8 cellular contexts compared by ENCODE assay signal in genomic region chr2:182240862-182241371, GRCh38.
A peak's percentile ranks its signal among the peaks of the same experiment; 100 is the strongest.
DNase-seq lines count a peak whose midpoint lies in the region; ATAC-seq, FAIRE-seq and TF ChIP-seq lines count a peak whose summit lies in the region.

No MANE protein-coding gene starts in this region.

- peak; percentile 32 for TF ChIP-seq CTCF in AG09319 (IDR thresholded peaks at IDR 0.05; ENCODE audit: low read depth, low read length)
- peak; percentile 51 for TF ChIP-seq CTCF in WERI-Rb-1 (IDR thresholded peaks at IDR 0.05; ENCODE audit: low read depth, low read length)
- no peak for TF ChIP-seq CTCF in CD8-positive, alpha-beta T cell (IDR thresholded peaks at IDR 0.05)

- POLR2A ChIA-PET in HEK293T (lab: Yijun Ruan, JAX) = no interaction called here
- POLR2A ChIA-PET in CD8-positive, alpha-beta T cell (lab: Charles Lee) = interaction anchor here (0.6 kb wide), 1 partner anchor 15 kb away, joined by 3 read pairs; no protein-coding TSS in a partner anchor

- H3K9me3 ChIP-seq in WERI-Rb-1 (ENCODE audit: severe bottlenecking) = no peaks in the 10 kb centered on the region
- no peaks in the 10 kb centered on the region for H3K9me3 ChIP-seq in CD8-positive, alpha-beta T cell (ENCODE audit: low read length)

- intact Hi-C loops in left cardiac atrium (cut with DNase I) = loop anchor here in 1 of 2 donors (5.0 kb wide), 1 partner anchor 411 kb away; no protein-coding TSS in a partner anchor
- intact Hi-C loops in CD8-positive, alpha-beta T cell (cut with DNase I, micrococcal nuclease) = loop anchor here in 1 of 2 experiments (2.0 kb wide), 1 partner anchor 738 kb away; no protein-coding TSS in a partner anchor

- no peak for DNase-seq in AG09319 (ENCODE audit: extremely low read depth, low read depth)
- peak; percentile 14 for DNase-seq in GM12892 (ENCODE audit: insufficient read length)
- DNase-seq in HEK293T (ENCODE audit: extremely low spot score) = peak; percentile 45
- peak; percentile 20 to 48 for DNase-seq in Kasumi-1 (lab: John Stamatoyannopoulos, UW)
- peak; percentile 41 for DNase-seq in WERI-Rb-1
- peak; percentile 27 for DNase-seq in left cardiac atrium
- no peak for DNase-seq in stimulated activated effector memory CD8-positive, alpha-beta T cell treated with anti-CD3 and anti-CD28 coated beads, Interleukin-12 subunit alpha, Interleukin-12 subunit beta, amount 100 ng/mL, for 72 hours (ENCODE audit: low spot score in 2 of 2)
- no peak for DNase-seq in CD8-positive, alpha-beta T cell

- no peaks in the 10 kb centered on the region for H3K27me3 ChIP-seq in WERI-Rb-1 (ENCODE audit: insufficient read depth, low read depth, severe bottlenecking)
- H3K27me3 ChIP-seq in CD8-positive, alpha-beta T cell (ENCODE audit: insufficient read depth, low read length) = no peaks in the 10 kb centered on the region

- peak; percentile 88 for FAIRE-seq in GM12892 (lab: Jason Lieb, UNC)

- no peak overlapping the region for H3K4me3 Mint-ChIP-seq in stimulated activated effector memory CD8-positive, alpha-beta T cell treated with anti-CD3 and anti-CD28 coated beads, Interleukin-12 subunit alpha, Interleukin-12 subunit beta, amount 100 ng/mL, for 72 hours
- no peak overlapping the region for H3K4me3 Mint-ChIP-seq in CD8-positive, alpha-beta T cell

- H3K36me3 Mint-ChIP-seq in stimulated activated effector memory CD8-positive, alpha-beta T cell treated with anti-CD3 and anti-CD28 coated beads, Interleukin-12 subunit alpha, Interleukin-12 subunit beta, amount 100 ng/mL, for 72 hours = no peaks in the 10 kb centered on the region
- no peaks in the 10 kb centered on the region for H3K36me3 Mint-ChIP-seq in CD8-positive, alpha-beta T cell

- H3K4me1 ChIP-seq in CD8-positive, alpha-beta T cell (ENCODE audit: insufficient read depth, low read length) = no peaks in the 10 kb centered on the region

- CTCF ChIA-PET in HEK293T (lab: Yijun Ruan, JAX) = interaction anchor here (0.6 to 1.8 kb wide), 6 partner anchors 11 to 408 kb away, joined by 3 to 6 read pairs (median 4); no protein-coding TSS in a partner anchor
- CTCF ChIA-PET in CD8-positive, alpha-beta T cell (lab: Charles Lee) = interaction anchor here (0.7 to 1.6 kb wide), 5 partner anchors 8 to 739 kb away, joined by 3 to 4 read pairs (median 3); no protein-coding TSS in a partner anchor

- H3K4me1 Mint-ChIP-seq in stimulated activated effector memory CD8-positive, alpha-beta T cell treated with anti-CD3 and anti-CD28 coated beads, Interleukin-12 subunit alpha, Interleukin-12 subunit beta, amount 100 ng/mL, for 72 hours = no peaks in the 10 kb centered on the region
- no peaks in the 10 kb centered on the region for H3K4me1 Mint-ChIP-seq in CD8-positive, alpha-beta T cell (ENCODE audit: low read depth)

- H3K27ac Mint-ChIP-seq in stimulated activated effector memory CD8-positive, alpha-beta T cell treated with anti-CD3 and anti-CD28 coated beads, Interleukin-12 subunit alpha, Interleukin-12 subunit beta, amount 100 ng/mL, for 72 hours = no peak overlapping the region
- H3K27ac Mint-ChIP-seq in CD8-positive, alpha-beta T cell = no peak overlapping the region

- H3K27ac ChIP-seq in WERI-Rb-1 = no peak overlapping the region
- no peak overlapping the region for H3K27ac ChIP-seq in CD8-positive, alpha-beta T cell (ENCODE audit: low read depth, low read length)

- H3K9me3 Mint-ChIP-seq in stimulated activated effector memory CD8-positive, alpha-beta T cell treated with anti-CD3 and anti-CD28 coated beads, Interleukin-12 subunit alpha, Interleukin-12 subunit beta, amount 100 ng/mL, for 72 hours = no peaks in the 10 kb centered on the region
- H3K9me3 Mint-ChIP-seq in CD8-positive, alpha-beta T cell = no peaks in the 10 kb centered on the region

- H3K4me3 ChIP-seq in WERI-Rb-1 (ENCODE audit: low read depth, low read length) = no peak overlapping the region
- no peak overlapping the region for H3K4me3 ChIP-seq in CD8-positive, alpha-beta T cell (ENCODE audit: low read depth, low read length)

- no peak for TF ChIP-seq POLR2A in GM12892 (IDR thresholded peaks at IDR 0.05; ENCODE audit: low read depth, low read length)

- H3K27me3 Mint-ChIP-seq in CD8-positive, alpha-beta T cell (ENCODE audit: low read depth) = peaks cover 2% of the 10 kb centered on the region

- H3K36me3 ChIP-seq in WERI-Rb-1 = no peaks in the 10 kb centered on the region
- no peaks in the 10 kb centered on the region for H3K36me3 ChIP-seq in CD8-positive, alpha-beta T cell (ENCODE audit: insufficient read depth, low read length)

- ATAC-seq in left cardiac atrium = peak in 1 of 2 donors; percentile 57
- peak; percentile 47 for ATAC-seq in stimulated activated effector memory CD8-positive, alpha-beta T cell treated with anti-CD3 and anti-CD28 coated beads, Interleukin-12 subunit alpha, Interleukin-12 subunit beta, amount 100 ng/mL, for 72 hours
- ATAC-seq in CD8-positive, alpha-beta T cell = no peak

TF ChIP-seq in HEK293T, 16 proteins besides CTCF, POLR2A, EP300 and RAD21:
- TF ChIP-seq ARNT (IDR thresholded peaks at IDR 0.05) = no peak
- no peak for TF ChIP-seq FOXM1 (IDR thresholded peaks at IDR 0.05; ENCODE audit: borderline replicate concordance)
- TF ChIP-seq LEF1 (IDR thresholded peaks at IDR 0.05; ENCODE audit: borderline replicate concordance) = no peak
- no peak for TF ChIP-seq L3MBTL2 (conservative IDR thresholded peaks at IDR 0.05)
- TF ChIP-seq SUZ12 (IDR thresholded peaks at IDR 0.05) = no peak
- TF ChIP-seq BHLHE40 (IDR thresholded peaks at IDR 0.05; ENCODE audit: borderline replicate concordance) = no peak
- TF ChIP-seq TARDBP (IDR thresholded peaks at IDR 0.05) = no peak
- no peak for TF ChIP-seq SP1 (IDR thresholded peaks at IDR 0.05)
- no peak for TF ChIP-seq FOXA1 (IDR thresholded peaks at IDR 0.05)
- TF ChIP-seq CTBP1 (IDR thresholded peaks at IDR 0.05; ENCODE audit: borderline replicate concordance) = no peak
- no peak for TF ChIP-seq ELF4 (IDR thresholded peaks at IDR 0.05)
- TF ChIP-seq ZNF384 (IDR thresholded peaks at IDR 0.05) = no peak
- no peak for TF ChIP-seq HDGF (IDR thresholded peaks at IDR 0.05; ENCODE audit: borderline replicate concordance)
- no peak for TF ChIP-seq NFRKB (IDR thresholded peaks at IDR 0.05)
- TF ChIP-seq, protein P1, sequence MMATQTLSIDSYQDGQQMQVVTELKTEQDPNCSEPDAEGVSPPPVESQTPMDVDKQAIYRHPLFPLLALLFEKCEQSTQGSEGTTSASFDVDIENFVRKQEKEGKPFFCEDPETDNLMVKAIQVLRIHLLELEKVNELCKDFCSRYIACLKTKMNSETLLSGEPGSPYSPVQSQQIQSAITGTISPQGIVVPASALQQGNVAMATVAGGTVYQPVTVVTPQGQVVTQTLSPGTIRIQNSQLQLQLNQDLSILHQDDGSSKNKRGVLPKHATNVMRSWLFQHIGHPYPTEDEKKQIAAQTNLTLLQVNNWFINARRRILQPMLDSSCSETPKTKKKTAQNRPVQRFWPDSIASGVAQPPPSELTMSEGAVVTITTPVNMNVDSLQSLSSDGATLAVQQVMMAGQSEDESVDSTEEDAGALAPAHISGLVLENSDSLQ (IDR thresholded peaks at IDR 0.05) = no peak
- no peak for TF ChIP-seq FOXK2 (IDR thresholded peaks at IDR 0.05)

Comparison
In these comparisons a context has a peak if more than half of its experiments do, and no peak if none do; other contexts are left out.
1. DNase-seq: peak in GM12892 (single experiment), HEK293T (single experiment), Kasumi-1 (2 of 2), WERI-Rb-1 (single experiment) and left cardiac atrium (single experiment); none in AG09319 (single experiment), stimulated activated effector memory CD8-positive, alpha-beta T cell treated with anti-CD3 and anti-CD28 coated beads, Interleukin-12 subunit alpha, Interleukin-12 subunit beta, amount 100 ng/mL, for 72 hours (0 of 2) and CD8-positive, alpha-beta T cell (0 of 7).